16 cellular contexts compared by ENCODE assay signal in genomic region chr17:48756816-48757215, GRCh38. TPM values are rescaled to one million over a fixed set of nuclear protein-coding genes. Genes with fewer than 3 reads are reported as not detected.
DNase-seq lines count a peak whose midpoint lies in the region; TF ChIP-seq lines count a peak whose summit lies in the region.
"Had no signal": no experiment of that assay in that cellular context is flagged by ENCODE, and none has a peak within 500 bp of the region (broad histone marks: within the 10 kb centered on the region; RNA-seq: fewer than 3 reads in every experiment).

No MANE protein-coding gene starts in this region.

- no peaks in the 10 kb centered on the region for H3K79me2 ChIP-seq in PC-9 (ENCODE audit: low read depth)

- H3K9ac ChIP-seq in mucosa of rectum (ENCODE audit: low read depth in 1 of 2, low read length in 2 of 2): peak overlapping the region in 1 of 2 donors; percentile 13

- no peaks in the 10 kb centered on the region for H3F3A ChIP-seq in PC-9 (ENCODE audit: insufficient read depth, low read depth)

- no TSS peak for BruUV-seq in PC-9 (replicated peaks; lab: Mats Ljungman, UMichigan)

- H3K27me3 ChIP-seq in mucosa of rectum (ENCODE audit: control insufficient read depth in 2 of 2, insufficient read depth in 2 of 2, low read length in 2 of 2) (peaks cover 12 to 40% of the 10 kb centered on the region in 2 donors), PC-9 (ENCODE audit: insufficient read depth, low read depth) (peaks cover 96% of the 10 kb centered on the region)

- H3K9me2 ChIP-seq in PC-9 (ENCODE audit: insufficient read depth): no peaks in the 10 kb centered on the region

- POLR2A ChIA-PET in PC-9 (lab: Charles Lee; ENCODE audit: unreplicated experiment): no interaction called here

- no peak for TF ChIP-seq CTCF in PC-9 (conservative IDR thresholded peaks at IDR 0.05)

- CTCF ChIA-PET in PC-9 (lab: Charles Lee): no interaction called here

- H3K4me3 ChIP-seq in mucosa of rectum (ENCODE audit: low read length in 2 of 2): peak overlapping the region in 1 of 2 donors; percentile 11
- H3K4me3 ChIP-seq in PC-9: no peak overlapping the region
- H3K4me3 ChIP-seq: tibial nerve had no signal

- H3K27ac ChIP-seq in mucosa of rectum (ENCODE audit: low read depth in 2 of 2, low read length in 2 of 2) (peak overlapping the region; percentile 73 to 87), PC-9 (no peak overlapping the region)
- H3K27ac ChIP-seq: tibial nerve had no signal

- H3K4me1 ChIP-seq in mucosa of rectum (ENCODE audit: control insufficient read depth in 2 of 2, insufficient read depth in 2 of 2, low read length in 2 of 2): peaks cover 33 to 34% of the 10 kb centered on the region in 2 donors
- no peaks in the 10 kb centered on the region for H3K4me1 ChIP-seq in PC-9 (replicated peaks; ENCODE audit: insufficient read depth)

- H3K9me3 ChIP-seq in mucosa of rectum (ENCODE audit: control insufficient read depth in 2 of 2, low read length in 2 of 2) (no peaks in the 10 kb centered on the region), PC-9 (ENCODE audit: insufficient read depth, low read depth) (no peaks in the 10 kb centered on the region)
- H3K9me3 ChIP-seq: tibial nerve had no signal

- no peak overlapping the region for H3K4me2 ChIP-seq in PC-9

- peak; percentile 37 for DNase-seq in DMS153 treated with DMSO at 0.1 percent for 48 hours (lab: John Stamatoyannopoulos, UW; ENCODE audit: unreplicated experiment)
- DNase-seq in Kasumi-1 (lab: John Stamatoyannopoulos, UW): peak; percentile 31 to 39
- peak; percentile 23 for DNase-seq in RPMI8226
- DNase-seq in PC-9: no peak
- no peak for DNase-seq in T1000 (lab: John Stamatoyannopoulos, UW)
- DNase-seq in NCI-H1436 (lab: John Stamatoyannopoulos, UW): no peak
- DNase-seq: activated CD8-positive, alpha-beta memory T cell treated with anti-CD3 and anti-CD28 coated beads, Interleukin-2, amount 50 U/mL, for 4 hours; CD8-positive, alpha-beta T cell; effector memory CD8-positive, alpha-beta T cell; left ventricle myocardium superior; natural killer cell; NCI-H82 had no signal

- intact Hi-C loops in PC-9 (cut with micrococcal nuclease; ENCODE audit: unreplicated experiment): no loop called here

- H4K20me1 ChIP-seq in PC-9 (ENCODE audit: insufficient read depth): no peaks in the 10 kb centered on the region

- H2AFZ ChIP-seq in PC-9: no peak overlapping the region

- H3K36me3 ChIP-seq in mucosa of rectum (ENCODE audit: control insufficient read depth in 2 of 2, insufficient read depth in 2 of 2, low read length in 2 of 2) (no peaks in the 10 kb centered on the region), PC-9 (ENCODE audit: low read depth) (no peaks in the 10 kb centered on the region)
- H3K36me3 ChIP-seq: tibial nerve had no signal

RNA-seq across cellular contexts. Expression of gene HOXB13, which starts 28.3 kb away (rescaled TPM):
- total RNA-seq in PC-9 (2021): 0.15 TPM in 1 of 2 replicates, not detected in the other
- total RNA-seq: CD8-positive, alpha-beta T cell; left ventricle myocardium superior; natural killer cell; tibial nerve had no signal

RNA-seq across cellular contexts. Expression of gene PRAC2, which starts 33.8 kb away (rescaled TPM):
- total RNA-seq in PC-9 (2021): not detected in 2 replicates
- total RNA-seq: CD8-positive, alpha-beta T cell; fibroblast of villous mesenchyme; left ventricle myocardium superior; natural killer cell; tibial nerve had no signal

RNA-seq across cellular contexts. Expression of gene PRAC1, which starts 34.5 kb away (rescaled TPM):
- total RNA-seq in PC-9 (2021): not detected in 2 replicates
- total RNA-seq: CD8-positive, alpha-beta T cell; fibroblast of villous mesenchyme; left ventricle myocardium superior; natural killer cell; SK-MEL-5; tibial nerve had no signal

Comparison
In these comparisons a context has a peak if more than half of its experiments do, and no peak if none do; other contexts are left out.
1. DNase-seq: peak in DMS153 treated with DMSO at 0.1 percent for 48 hours (single experiment), Kasumi-1 (2 of 2) and RPMI8226 (single experiment); none in PC-9 (0 of 2), T1000 (single experiment) and NCI-H1436 (single experiment).